Comparison of ENCODE assay signal across 1 cellular context in genomic region chr3:190865828-190866227, GRCh38.
TF ChIP-seq lines count a peak whose summit lies in the region.

No MANE protein-coding gene starts in this region.

TF ChIP-seq in GM12878, 131 proteins besides CTCF, POLR2A, EP300 and RAD21 (continued from another document):
- TF ChIP-seq ATF2 (IDR thresholded peaks at IDR 0.05; ENCODE audit: low read length), result no peak
- no peak for TF ChIP-seq ZNF687 (IDR thresholded peaks at IDR 0.05)
- TF ChIP-seq ZBTB33 (IDR thresholded peaks at IDR 0.05), result no peak
